Comparison of ENCODE assay signal across 17 cellular contexts in the genomic region with DNA sequence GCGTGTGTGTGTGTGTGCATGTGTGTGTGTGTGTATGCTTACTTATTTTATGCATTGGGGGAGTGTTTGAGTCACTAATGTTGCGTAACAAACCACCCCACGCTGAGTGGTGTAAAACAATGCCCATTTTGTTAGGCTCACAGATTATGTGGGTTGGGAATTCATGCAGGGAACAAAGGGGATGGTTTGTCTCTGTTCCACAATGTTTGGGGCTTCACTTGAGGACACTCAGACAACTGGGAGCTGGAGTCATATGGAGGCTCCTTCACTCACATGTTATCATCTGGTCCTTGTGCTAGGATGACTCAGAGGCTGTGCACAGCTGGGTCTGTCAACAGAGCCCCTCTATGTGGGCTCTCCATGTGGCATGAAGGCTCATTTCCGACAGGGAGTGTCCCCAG. TPM values are rescaled to one million over a fixed set of nuclear protein-coding genes. Genes with fewer than 3 reads are reported as not detected.
DNase-seq lines count a peak whose midpoint lies in the region; ATAC-seq, FAIRE-seq and TF ChIP-seq lines count a peak whose summit lies in the region.
"Had no signal": no experiment of that assay in that cellular context is flagged by ENCODE, and none has a peak within 500 bp of the region (broad histone marks: within the 10 kb centered on the region; RNA-seq: fewer than 3 reads in every experiment).

No MANE protein-coding gene starts in this region.

- FAIRE-seq in HepG2 (lab: Jason Lieb, UNC): no peak

- ATAC-seq in HepG2 (no peak), right lobe of liver (no peak), foreskin keratinocyte (peak; percentile 25)
- ATAC-seq in stimulated activated naive B cell treated with anti-CD40 and anti-IgM and Interleukin-4, amounts not matched to agents 10 μg/mL and 1 μg/mL and 100 μg/mL, for 72 hours (replicated peaks): no peak
- ATAC-seq: activated CD8-positive, alpha-beta memory T cell treated with anti-CD3 and anti-CD28 coated beads, Interleukin-2, amount 10 ng/mL, durations not matched to agents 7 days and 5 days; WTC11 had no signal

- H3K27me3 Mint-ChIP-seq in stimulated activated naive B cell treated with anti-CD40 and anti-IgM and Interleukin-4, amounts not matched to agents 10 μg/mL and 1 μg/mL and 100 μg/mL, for 72 hours: peaks cover 13 to 16% of the 10 kb centered on the region in 2 donors
- H3K27me3 Mint-ChIP-seq: activated CD8-positive, alpha-beta memory T cell treated with anti-CD3 and anti-CD28 coated beads, Interleukin-2, amount 10 ng/mL, durations not matched to agents 7 days and 5 days had no signal

- no peaks in the 10 kb centered on the region for H3K9me3 Mint-ChIP-seq in stimulated activated naive B cell treated with anti-CD40 and anti-IgM and Interleukin-4, amounts not matched to agents 10 μg/mL and 1 μg/mL and 100 μg/mL, for 72 hours

- DNase-seq in HepG2 (ENCODE audit: low spot score) (peak; percentile 22), right lobe of liver (no peak), foreskin keratinocyte (peak; percentile 8 to 11), midbrain (lab: John Stamatoyannopoulos, UW) (peak; percentile 64), NCI-H1105 (lab: John Stamatoyannopoulos, UW) (no peak), NCI-H146 (lab: John Stamatoyannopoulos, UW) (no peak)
- DNase-seq in NK-92 treated with Interleukin-12 subunit alpha and Interleukin-12 subunit beta, amount 100 ng/mL, for 24 hours (lab: John Stamatoyannopoulos, UW): no peak
- no peak for DNase-seq in stimulated activated naive B cell treated with anti-CD40 and anti-IgM and Interleukin-4, amounts not matched to agents 10 μg/mL and 1 μg/mL and 100 μg/mL, for 72 hours
- DNase-seq: ACHN; activated CD8-positive, alpha-beta memory T cell treated with anti-CD3 and anti-CD28 coated beads, Interleukin-2, amount 10 ng/mL, durations not matched to agents 7 days and 5 days; activated gamma-delta T cell; aorta; CD8-positive, alpha-beta memory T cell; NCI-H1694 treated with DMSO at 0.1 percent for 48 hours; SW 1271 had no signal

- no peak for TF ChIP-seq RAD21 in HepG2 (CRISPR knock-in tag; IDR thresholded peaks at IDR 0.05)

- no peaks in the 10 kb centered on the region for H3K36me3 ChIP-seq in HepG2 (replicated peaks in 1 of 2; ENCODE audit: control insufficient read depth in 1 of 2, insufficient read depth in 2 of 2, low read length in 2 of 2)
- H3K36me3 ChIP-seq in right lobe of liver: no peaks in the 10 kb centered on the region

- WGBS in HepG2 (ENCODE audit: low lambda C conversion rate): 7% methylated on average over 3 of the region's 4 CpGs
- 79% methylated on average over 2 of the region's 4 CpGs for WGBS in right lobe of liver (ENCODE audit: insufficient coverage, low coverage, low lambda C conversion rate, missing lambda C conversion rate)

- H3K27ac Mint-ChIP-seq in stimulated activated naive B cell treated with anti-CD40 and anti-IgM and Interleukin-4, amounts not matched to agents 10 μg/mL and 1 μg/mL and 100 μg/mL, for 72 hours: no peak overlapping the region
- H3K27ac Mint-ChIP-seq: activated CD8-positive, alpha-beta memory T cell treated with anti-CD3 and anti-CD28 coated beads, Interleukin-2, amount 10 ng/mL, durations not matched to agents 7 days and 5 days; WTC11 had no signal

- no peak overlapping the region for H3K9ac ChIP-seq in HepG2 (ENCODE audit: insufficient read depth, low read depth, low read length)
- H3K9ac ChIP-seq: parathyroid adenoma had no signal

- no peaks in the 10 kb centered on the region for H4K20me1 ChIP-seq in HepG2 (ENCODE audit: insufficient read depth, low read length)

- TF ChIP-seq EP300 in HepG2 (IDR thresholded peaks at IDR 0.05; ENCODE audit: low read depth in 2 of 2, low read length in 2 of 2) (no peak), HepG2 (CRISPR knock-in tag; IDR thresholded peaks at IDR 0.05; ENCODE audit: borderline replicate concordance) (no peak)

- in situ Hi-C loops in HepG2 (cut with HindIII; ENCODE audit: extremely low pct_ligation_motif_present, low pct_unique_long_range_greater_than_20kb): no loop called here

- H3K4me2 ChIP-seq in HepG2 (ENCODE audit: low read depth, low read length): no peak overlapping the region

- intact Hi-C loops in HepG2 (cut with micrococcal nuclease; ENCODE audit: unreplicated experiment) (no loop called here), right lobe of liver (cut with DNase I) (no loop called here)

- H3K36me3 Mint-ChIP-seq in stimulated activated naive B cell treated with anti-CD40 and anti-IgM and Interleukin-4, amounts not matched to agents 10 μg/mL and 1 μg/mL and 100 μg/mL, for 72 hours: no peaks in the 10 kb centered on the region
- H3K36me3 Mint-ChIP-seq: activated CD8-positive, alpha-beta memory T cell treated with anti-CD3 and anti-CD28 coated beads, Interleukin-2, amount 10 ng/mL, durations not matched to agents 7 days and 5 days; CD8-positive, alpha-beta memory T cell; WTC11 had no signal

- BruUV-seq in HepG2 (replicated peaks; lab: Mats Ljungman, UMichigan): no TSS peak

- H3K79me2 ChIP-seq in HepG2 (ENCODE audit: insufficient read depth, low read length): no peaks in the 10 kb centered on the region
- H3K79me2 ChIP-seq: parathyroid adenoma had no signal

- TF ChIP-seq POLR2A in HepG2 (IDR thresholded peaks at IDR 0.05; ENCODE audit: insufficient read depth in 1 of 2, low read depth in 2 of 2, low read length in 2 of 2) (no peak), right lobe of liver (IDR thresholded peaks at IDR 0.05) (no peak)

- POLR2A ChIA-PET in HepG2 (lab: Yijun Ruan, JAX): no interaction called here

- H3K9me3 ChIP-seq in HepG2 (ENCODE audit: low read length): no peaks in the 10 kb centered on the region
- H3K9me3 ChIP-seq in right lobe of liver: no peaks in the 10 kb centered on the region

- H3K4me1 ChIP-seq in HepG2 (ENCODE audit: insufficient read depth, low read length) (peaks cover 6% of the 10 kb centered on the region; the same call in 1 of the 2 replicates), right lobe of liver (no peaks in the 10 kb centered on the region), foreskin keratinocyte (no peaks in the 10 kb centered on the region)
- H3K4me1 ChIP-seq: parathyroid adenoma had no signal

- no peaks in the 10 kb centered on the region; a peak in 1 of 5 replicates for H3K27me3 ChIP-seq in HepG2 (ENCODE audit: control insufficient read depth in 1 of 2, insufficient read depth in 2 of 2, low read length in 2 of 2)
- H3K27me3 ChIP-seq in right lobe of liver: no peaks in the 10 kb centered on the region
- no peaks in the 10 kb centered on the region for H3K27me3 ChIP-seq in foreskin keratinocyte

- H3K4me3 ChIP-seq in HepG2 (replicated peaks in 1 of 3; ENCODE audit: insufficient read depth in 1 of 3, low read depth in 2 of 3, low read length in 3 of 3) (no peak overlapping the region), right lobe of liver (no peak overlapping the region)

- no peak overlapping the region for H3K4me3 Mint-ChIP-seq in stimulated activated naive B cell treated with anti-CD40 and anti-IgM and Interleukin-4, amounts not matched to agents 10 μg/mL and 1 μg/mL and 100 μg/mL, for 72 hours
- H3K4me3 Mint-ChIP-seq: activated CD8-positive, alpha-beta memory T cell treated with anti-CD3 and anti-CD28 coated beads, Interleukin-2, amount 10 ng/mL, durations not matched to agents 7 days and 5 days; CD8-positive, alpha-beta memory T cell; WTC11 had no signal

- H3K27ac ChIP-seq in HepG2 (ENCODE audit: extremely low read length, insufficient read depth, low read length) (no peak overlapping the region), right lobe of liver (no peak overlapping the region), foreskin keratinocyte (no peak overlapping the region)
- H3K27ac ChIP-seq: parathyroid adenoma had no signal

- no peak overlapping the region for H2AFZ ChIP-seq in HepG2 (ENCODE audit: low read length)
- H2AFZ ChIP-seq: parathyroid adenoma had no signal

- no peak for TF ChIP-seq CTCF in HepG2 (CRISPR knock-in tag; IDR thresholded peaks at IDR 0.05)
- TF ChIP-seq CTCF in right lobe of liver (IDR thresholded peaks at IDR 0.05): no peak
- TF ChIP-seq CTCF in foreskin keratinocyte (conservative IDR thresholded peaks at IDR 0.05): no peak

- CTCF ChIA-PET in HepG2 (lab: Yijun Ruan, JAX; ENCODE audit: low intra/inter-chr PET ratio, low total read pairs): no interaction called here

- H3K4me1 Mint-ChIP-seq in stimulated activated naive B cell treated with anti-CD40 and anti-IgM and Interleukin-4, amounts not matched to agents 10 μg/mL and 1 μg/mL and 100 μg/mL, for 72 hours: no peaks in the 10 kb centered on the region
- H3K4me1 Mint-ChIP-seq: activated CD8-positive, alpha-beta memory T cell treated with anti-CD3 and anti-CD28 coated beads, Interleukin-2, amount 10 ng/mL, durations not matched to agents 7 days and 5 days; CD8-positive, alpha-beta memory T cell had no signal

TF ChIP-seq in HepG2, 621 proteins besides CTCF, POLR2A, EP300 and RAD21 (continues in another document):
- peak; percentile 69 for TF ChIP-seq FOSL2 (CRISPR knock-in tag; IDR thresholded peaks at IDR 0.05)
- TF ChIP-seq JUND (CRISPR knock-in tag; IDR thresholded peaks at IDR 0.05): no peak
- no peak for TF ChIP-seq KAT2B (IDR thresholded peaks at IDR 0.05; ENCODE audit: borderline replicate concordance, low read depth, low read length)

RNA-seq across cellular contexts. Expression of gene LARGE1, which starts 51.3 kb away (rescaled TPM):
- total RNA-seq in HepG2 (2016; rRNA removed; fragmentation: Illumina TruSeq; extraction: Trizol) (10.2 and 11.0 TPM in 2 replicates), right lobe of liver (10 to 100 TPM; 12.2 to 28.3 (median 15.2) TPM), foreskin keratinocyte (8.1 and 8.8 TPM in 2 replicates)
- 2.6 and 4.8 TPM in 2 replicates for total RNA-seq in HepG2 (2016; cell fraction: cytosol; rRNA removed; fragmentation: Illumina TruSeq; extraction: Trizol; ENCODE audit: low read depth)
- 8.7 and 10.4 TPM in 2 replicates for total RNA-seq in HepG2 (2016; cell fraction: insoluble cytoplasmic fraction; rRNA removed; fragmentation: Illumina TruSeq; extraction: Trizol)
- total RNA-seq in HepG2 (2016; cell fraction: membrane; rRNA removed; fragmentation: Illumina TruSeq; extraction: Trizol): 8.0 and 8.7 TPM in 2 replicates
- 12.6 and 19.7 TPM in 2 replicates for total RNA-seq in HepG2 (2016; cell fraction: nucleus; rRNA removed; fragmentation: Illumina TruSeq; extraction: Trizol)
- polyA plus RNA-seq in HepG2 (2011; rRNA removed) (8.4 and 9.7 TPM in 2 replicates), foreskin keratinocyte (3.6 and 3.7 TPM in 2 replicates)
- polyA plus RNA-seq in HepG2 (2011; cell fraction: cytosol; rRNA removed): 7.6 and 7.8 TPM in 2 replicates
- polyA plus RNA-seq in HepG2 (2011; cell fraction: nucleus; rRNA removed): 10.1 and 10.2 TPM in 2 replicates
- 6.8 and 7.7 TPM in 2 replicates for polyA plus RNA-seq in HepG2 (2012)
- polyA plus RNA-seq in HepG2 (2016; cell fraction: cytosol; fragmentation: Illumina TruSeq; extraction: Trizol; ENCODE audit: low read depth): 1.0 and 1.3 TPM in 2 replicates
- 7.4 and 8.7 TPM in 2 replicates for polyA plus RNA-seq in HepG2 (2016; cell fraction: insoluble cytoplasmic fraction; fragmentation: Illumina TruSeq; extraction: Trizol; ENCODE audit: low read depth)
- 4.7 and 5.3 TPM in 2 replicates for polyA plus RNA-seq in HepG2 (2016; cell fraction: membrane; fragmentation: Illumina TruSeq; extraction: Trizol; ENCODE audit: low read depth)
- polyA plus RNA-seq in HepG2 (2016; cell fraction: nucleus; fragmentation: Illumina TruSeq; extraction: Trizol; ENCODE audit: insufficient read depth, low read depth): 9.1 and 9.5 TPM in 2 replicates
- 0.09 and 45.3 TPM in 2 replicates for polyA minus RNA-seq in HepG2 (2011; rRNA and poly(A)+ RNA removed; ENCODE audit: low replicate concordance)
- 10.6 and 17.4 TPM in 2 replicates for polyA minus RNA-seq in HepG2 (2011; cell fraction: cytosol; rRNA and poly(A)+ RNA removed)
- polyA minus RNA-seq in HepG2 (2011; cell fraction: nucleus; rRNA and poly(A)+ RNA removed): 24.1 and 29.6 TPM in 2 replicates

Comparison
In these comparisons a context has a peak if more than half of its experiments do, and no peak if none do; other contexts are left out.
1. DNase-seq: peak in HepG2 (single experiment), foreskin keratinocyte (2 of 2) and midbrain (single experiment); none in right lobe of liver (0 of 3), NCI-H1105 (single experiment), NK-92 treated with Interleukin-12 subunit alpha and Interleukin-12 subunit beta, amount 100 ng/mL, for 24 hours (single experiment), NCI-H146 (single experiment) and stimulated activated naive B cell treated with anti-CD40 and anti-IgM and Interleukin-4, amounts not matched to agents 10 μg/mL and 1 μg/mL and 100 μg/mL, for 72 hours (single experiment).